In the genomic region with DNA sequence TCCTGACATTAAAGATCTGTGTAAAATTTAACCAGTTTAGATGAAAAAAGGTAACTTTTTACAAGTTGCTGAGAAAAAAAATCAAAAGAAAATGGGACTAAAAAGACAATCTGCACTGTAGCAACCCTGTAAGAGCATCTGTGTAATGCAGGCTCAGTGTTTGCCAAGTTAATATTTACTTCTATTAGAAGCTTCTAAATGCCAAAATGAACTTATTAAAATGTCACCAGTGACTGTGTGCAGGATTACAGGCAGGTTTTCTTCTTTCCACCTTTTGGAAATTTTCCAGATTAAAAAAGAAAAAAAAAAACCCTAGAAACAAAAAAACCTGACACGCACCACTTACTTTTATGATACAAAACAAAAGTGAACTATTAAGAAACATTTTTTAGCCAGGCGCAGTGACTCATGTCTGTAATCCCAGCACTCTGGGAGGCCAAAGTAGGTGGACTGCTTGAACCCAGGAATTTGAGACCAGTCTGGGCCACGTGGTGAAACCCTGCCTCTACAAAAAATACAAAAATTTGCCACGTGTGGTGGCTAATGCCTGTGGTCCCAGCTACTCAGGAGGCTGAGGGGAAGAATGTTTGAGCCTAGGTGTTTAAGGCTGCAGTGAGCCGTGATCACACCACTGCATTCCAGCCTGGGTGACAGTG, we compare ENCODE assay signal across 16 cellular contexts.
DNase-seq lines count a peak whose midpoint lies in the region; ATAC-seq and TF ChIP-seq lines count a peak whose summit lies in the region.
"Had no signal": no experiment of that assay in that cellular context is flagged by ENCODE, and none has a peak within 500 bp of the region (broad histone marks: within the 10 kb centered on the region; RNA-seq: fewer than 3 reads in every experiment).

No MANE protein-coding gene starts in this region.

- ATAC-seq in GM18868 (IDR thresholded peaks at IDR 0.05; ENCODE audit: unreplicated experiment), result no peak
- ATAC-seq: mucosa of descending colon had no signal

- H2AFZ ChIP-seq in osteoblast (ENCODE audit: low read length), result no peak overlapping the region

- peak overlapping the region; percentile 48 for H3K27ac ChIP-seq in epithelial cell of prostate
- H3K27ac ChIP-seq in osteoblast (ENCODE audit: low read depth, low read length), result peak overlapping the region; percentile 27
- H3K27ac ChIP-seq: SK-N-MC had no signal

- no peak overlapping the region for H3K4me2 ChIP-seq in osteoblast (ENCODE audit: insufficient read depth, low read length)

- H3K4me3 ChIP-seq in GM12865 (ENCODE audit: low read depth, low read length) (no peak overlapping the region), osteoblast (ENCODE audit: insufficient read depth, low read length) (no peak overlapping the region)
- H3K4me3 ChIP-seq: mucosa of descending colon, SK-N-MC had no signal

- no peaks in the 10 kb centered on the region for H3K27me3 ChIP-seq in osteoblast (ENCODE audit: insufficient read depth, low read length)

- peaks cover 24% of the 10 kb centered on the region for H3K4me1 ChIP-seq in osteoblast (ENCODE audit: insufficient read depth, low read length)

- DNase-seq in GM12865 (ENCODE audit: low read depth) (peak; percentile 28), M059J (ENCODE audit: low read depth) (peak; percentile 93), epithelial cell of prostate (ENCODE audit: low read depth, low spot score) (peak; percentile 22), osteoblast (ENCODE audit: insufficient read length, low spot score, missing footprints) (no peak), NCI-H2029 treated with DMSO at 0.1 percent for 48 hours (lab: John Stamatoyannopoulos, UW) (no peak), NCI-H1694 (lab: John Stamatoyannopoulos, UW) (no peak), NCI-H187 treated with DMSO at 0.1 percent for 48 hours (lab: John Stamatoyannopoulos, UW) (no peak)
- DNase-seq: activated CD4-positive, CD25-positive, alpha-beta regulatory T cell; activated T-cell treated with anti-CD3 and anti-CD28 coated beads, Interleukin-2, amount 50 U/mL, for 72 hours; aorta; CD4-positive, alpha-beta memory T cell; mucosa of descending colon; NCI-H1105 treated with DMSO at 0.1 percent for 48 hours; retina had no signal

- no peak for TF ChIP-seq CTCF in GM12865 (IDR thresholded peaks at IDR 0.05; ENCODE audit: insufficient read depth, low read depth, low read length, missing control alignments)
- TF ChIP-seq CTCF in osteoblast (IDR thresholded peaks at IDR 0.05; ENCODE audit: extremely low read depth, low read depth, low read length), result no peak

- H3K36me3 ChIP-seq in osteoblast (ENCODE audit: insufficient read depth, low read length), result peaks cover 34% of the 10 kb centered on the region

- H3K79me2 ChIP-seq in osteoblast (ENCODE audit: insufficient read depth, low read length), result no peaks in the 10 kb centered on the region

- peaks cover 2% of the 10 kb centered on the region for H4K20me1 ChIP-seq in osteoblast (ENCODE audit: insufficient read depth, low read length)

- no peaks in the 10 kb centered on the region for H3K9me3 ChIP-seq in osteoblast (ENCODE audit: low read depth, low read length)
- H3K9me3 ChIP-seq: mucosa of descending colon had no signal

Comparison
In these comparisons a context has a peak if more than half of its experiments do, and no peak if none do; other contexts are left out.
1. DNase-seq: peak in GM12865 (single experiment), M059J (single experiment) and epithelial cell of prostate (single experiment); none in osteoblast (single experiment), NCI-H2029 treated with DMSO at 0.1 percent for 48 hours (single experiment), NCI-H1694 (single experiment) and NCI-H187 treated with DMSO at 0.1 percent for 48 hours (single experiment).